Comparison of ENCODE assay signal across 8 cellular contexts in genomic region chr19:44303976-44304568, GRCh38. TPM values are rescaled to one million over a fixed set of nuclear protein-coding genes. Genes with fewer than 3 reads are reported as not detected.
DNase-seq lines count a peak whose midpoint lies in the region; ATAC-seq and TF ChIP-seq lines count a peak whose summit lies in the region.

No MANE protein-coding gene starts in this region.

- TF ChIP-seq CTCF in cardiac fibroblast (IDR thresholded peaks at IDR 0.05; ENCODE audit: low read depth, low read length): no peak

- peak overlapping the region; percentile 66 to 86 for H3K4me3 ChIP-seq in cardiac fibroblast (replicated peaks in 1 of 2; ENCODE audit: low read depth in 2 of 2, low read length in 2 of 2)

- ATAC-seq in HG03139 (IDR thresholded peaks at IDR 0.05; ENCODE audit: unreplicated experiment): no peak

- H3K27ac ChIP-seq in substantia nigra (ENCODE audit: low read depth, low read length, poor library complexity, severe bottlenecking): peak overlapping the region; percentile 70

- DNase-seq in activated naive CD4-positive, alpha-beta T cell treated with Interleukin-2 at 50 U/mL for 16 hours: peak; percentile 1
- no peak for DNase-seq in activated naive CD4-positive, alpha-beta T cell (lab: John Stamatoyannopoulos, UW)
- DNase-seq in NCI-H82 treated with DMSO at 0.1 percent for 48 hours (lab: John Stamatoyannopoulos, UW; ENCODE audit: unreplicated experiment) (peak; percentile 7), cardiac fibroblast (ENCODE audit: low read depth in 2 of 2) (no peak), kidney tubule cell (ENCODE audit: low spot score) (peak; percentile 33), substantia nigra (lab: John Stamatoyannopoulos, UW) (peak in 5 of 49 donors; percentile 0 to 2 (median 1)), mucosa of gallbladder (ENCODE audit: low spot score) (no peak)

RNA-seq across cellular contexts. Expression of gene ZNF235, which starts 0.8 kb away (rescaled TPM):
- total RNA-seq in mucosa of gallbladder: 6.8 TPM

RNA-seq across cellular contexts. Expression of gene ZNF233, which starts 44.4 kb away (rescaled TPM):
- total RNA-seq in mucosa of gallbladder: 3.1 TPM

RNA-seq across cellular contexts. Expression of gene ZNF112, which starts 52.4 kb away (rescaled TPM):
- 6.0 TPM for total RNA-seq in mucosa of gallbladder

Comparison
In these comparisons a context has a peak if more than half of its experiments do, and no peak if none do; other contexts are left out.
1. DNase-seq: peak in activated naive CD4-positive, alpha-beta T cell treated with Interleukin-2 at 50 U/mL for 16 hours (single experiment), NCI-H82 treated with DMSO at 0.1 percent for 48 hours (single experiment) and kidney tubule cell (single experiment); none in activated naive CD4-positive, alpha-beta T cell (0 of 4), cardiac fibroblast (0 of 2) and mucosa of gallbladder (single experiment).